In genomic region chr22:26330971-26331625, GRCh38 we compare ENCODE assay signal across 8 cellular contexts.
DNase-seq lines count a peak whose midpoint lies in the region; ATAC-seq, FAIRE-seq and TF ChIP-seq lines count a peak whose summit lies in the region.

No MANE protein-coding gene starts in this region.

- H3K36me3 Mint-ChIP-seq in activated CD4-positive, alpha-beta T cell treated with anti-CD3 and anti-CD28 coated beads, Interleukin-2, amount 10 ng/mL, durations not matched to agents 24 days and 14 days (ENCODE audit: low read depth), result no peaks in the 10 kb centered on the region

- peaks cover 10% of the 10 kb centered on the region for H3K27me3 Mint-ChIP-seq in activated CD4-positive, alpha-beta T cell treated with anti-CD3 and anti-CD28 coated beads, Interleukin-2, amount 10 ng/mL, durations not matched to agents 24 days and 14 days

- CTCF ChIA-PET in AG04450 (lab: Charles Lee), result interaction anchor here (0.6 to 2.0 kb wide), 19 partner anchors 9 to 1129 kb away, joined by 3 to 12 read pairs (median 3); no protein-coding TSS in a partner anchor

- no peak for TF ChIP-seq POLR2A in H54 (IDR thresholded peaks at IDR 0.05; ENCODE audit: low read depth, low read length)
- no peak for TF ChIP-seq POLR2A in right lobe of liver (IDR thresholded peaks at IDR 0.05)

- 24% methylated on average over 4 of the region's 4 CpGs for WGBS in right lobe of liver (ENCODE audit: insufficient coverage, low coverage, low lambda C conversion rate, missing lambda C conversion rate)

- ATAC-seq in right lobe of liver (peak; percentile 68 to 84 (median 73)), HG02623 (IDR thresholded peaks at IDR 0.05; ENCODE audit: unreplicated experiment) (no peak)

- intact Hi-C loops in activated CD4-positive, alpha-beta T cell treated with anti-CD3 and anti-CD28 coated beads, Interleukin-2, amount 10 ng/mL, durations not matched to agents 24 days and 14 days (cut with micrococcal nuclease), result loop anchor here (2.0 to 5.0 kb wide), 2 partner anchors 559 to 1128 kb away; no protein-coding TSS in a partner anchor
- intact Hi-C loops in right lobe of liver (cut with DNase I), result no loop called here

- no peak for FAIRE-seq in H54 (lab: Jason Lieb, UNC)

- no peaks in the 10 kb centered on the region for H3K9me3 Mint-ChIP-seq in activated CD4-positive, alpha-beta T cell treated with anti-CD3 and anti-CD28 coated beads, Interleukin-2, amount 10 ng/mL, durations not matched to agents 24 days and 14 days

- POLR2A ChIA-PET in AG04450 (lab: Yijun Ruan, JAX), result no interaction called here

- H3K4me3 ChIP-seq in AG04450 (ENCODE audit: low read depth, low read length) (no peak overlapping the region), right lobe of liver (no peak overlapping the region)

- DNase-seq in AG04450 (ENCODE audit: low read depth, low spot score) (no peak), H54 (ENCODE audit: insufficient read length, low spot score) (peak; percentile 33), NCI-H2196 treated with DMSO at 0.1 percent for 48 hours (lab: John Stamatoyannopoulos, UW; ENCODE audit: unreplicated experiment) (peak; percentile 63), dermis microvascular lymphatic vessel endothelial cell (ENCODE audit: low read depth in 2 of 2) (peak; percentile 15 to 53), right lobe of liver (peak in 2 of 3 donors; percentile 28 to 48)
- peak; percentile 88 for DNase-seq in activated CD4-positive, alpha-beta T cell treated with anti-CD3 and anti-CD28 coated beads, Interleukin-2, amount 10 ng/mL, durations not matched to agents 24 days and 14 days
- peak; percentile 2 to 14 for DNase-seq in stimulated activated CD8-positive, alpha-beta memory T cell treated with anti-CD3 and anti-CD28 coated beads, Interleukin-15, amount 100 ng/mL, for 4 hours (ENCODE audit: low read depth in 2 of 2)

- H3K9me3 ChIP-seq in AG04450 (ENCODE audit: control insufficient read depth, insufficient read depth, low read length) (no peaks in the 10 kb centered on the region), right lobe of liver (no peaks in the 10 kb centered on the region)

- no peaks in the 10 kb centered on the region for H3K36me3 ChIP-seq in right lobe of liver

- H3K27ac ChIP-seq in AG04450 (ENCODE audit: low read depth, low read length) (no peak overlapping the region), right lobe of liver (no peak overlapping the region)

- no peaks in the 10 kb centered on the region for H3K4me1 Mint-ChIP-seq in activated CD4-positive, alpha-beta T cell treated with anti-CD3 and anti-CD28 coated beads, Interleukin-2, amount 10 ng/mL, durations not matched to agents 24 days and 14 days

- H3K27ac Mint-ChIP-seq in activated CD4-positive, alpha-beta T cell treated with anti-CD3 and anti-CD28 coated beads, Interleukin-2, amount 10 ng/mL, durations not matched to agents 24 days and 14 days, result no peak overlapping the region

- H3K4me3 Mint-ChIP-seq in activated CD4-positive, alpha-beta T cell treated with anti-CD3 and anti-CD28 coated beads, Interleukin-2, amount 10 ng/mL, durations not matched to agents 24 days and 14 days, result no peak overlapping the region

- TF ChIP-seq CTCF in AG04450 (IDR thresholded peaks at IDR 0.05; ENCODE audit: low read depth, low read length), result peak; percentile 85
- TF ChIP-seq CTCF in right lobe of liver (IDR thresholded peaks at IDR 0.05), result peak; percentile 51 to 78 (median 70)

- peaks cover 4% of the 10 kb centered on the region for H3K27me3 ChIP-seq in AG04450 (ENCODE audit: control insufficient read depth, insufficient read depth, low read length)
- H3K27me3 ChIP-seq in right lobe of liver, result no peaks in the 10 kb centered on the region

- H3K4me1 ChIP-seq in right lobe of liver, result no peaks in the 10 kb centered on the region
